Comparison of ENCODE assay signal across 11 cellular contexts in genomic region chr20:50799890-50800550, GRCh38.
DNase-seq lines count a peak whose midpoint lies in the region; ATAC-seq and TF ChIP-seq lines count a peak whose summit lies in the region.
"Had no signal": no experiment of that assay in that cellular context is flagged by ENCODE, and none has a peak within 500 bp of the region (broad histone marks: within the 10 kb centered on the region; RNA-seq: fewer than 3 reads in every experiment).

No MANE protein-coding gene starts in this region.

- DNase-seq in GM20000 (ENCODE audit: low spot score) (peak; percentile 61), memory B cell (ENCODE audit: low spot score in 2 of 2) (no peak), retina (no peak), Ammon's horn (ENCODE audit: low spot score) (no peak)
- DNase-seq in effector CD4-positive, alpha-beta T cell, result no peak
- DNase-seq: DMS153; SHP77 treated with DMSO at 0.1 percent for 48 hours; stimulated activated CD4-positive, alpha-beta T cell treated with anti-CD3 and anti-CD28 coated beads, Interleukin-12 subunit alpha, Interleukin-12 subunit beta, amount 100 ng/mL, for 4 hours had no signal

- H3K27me3 Mint-ChIP-seq in memory B cell, result no peaks in the 10 kb centered on the region

- ATAC-seq in GM18505 (IDR thresholded peaks at IDR 0.05; ENCODE audit: unreplicated experiment) (peak; percentile 37), HG03159 (IDR thresholded peaks at IDR 0.05; ENCODE audit: unreplicated experiment) (peak; percentile 42), memory B cell (ENCODE audit: low read depth) (peak; percentile 63), GM18873 (IDR thresholded peaks at IDR 0.05; ENCODE audit: low FRiP score, unreplicated experiment) (no peak)

- peak overlapping the region; percentile 92 for H3K27ac Mint-ChIP-seq in memory B cell

- TF ChIP-seq POLR2A in GM18505 (IDR thresholded peaks at IDR 0.05; ENCODE audit: borderline replicate concordance, extremely low read depth, insufficient read depth, insufficient read length), result no peak

- peaks cover 9% of the 10 kb centered on the region for H3K36me3 Mint-ChIP-seq in memory B cell

- H3K4me3 Mint-ChIP-seq in memory B cell, result peak overlapping the region; percentile 81

- H3K9me3 Mint-ChIP-seq in memory B cell, result no peaks in the 10 kb centered on the region

- H3K4me1 Mint-ChIP-seq in memory B cell, result peaks cover 35% of the 10 kb centered on the region

- TF ChIP-seq CTCF in GM20000 (IDR thresholded peaks at IDR 0.05; ENCODE audit: extremely low read depth, missing control alignments), result no peak
